18 cellular contexts compared by ENCODE assay signal in genomic region chr14:77741438-77741837, GRCh38.
"Had no signal": no experiment of that assay in that cellular context is flagged by ENCODE, and none has a peak within 500 bp of the region (broad histone marks: within the 10 kb centered on the region; RNA-seq: fewer than 3 reads in every experiment).

No MANE protein-coding gene starts in this region.

- H3K4me3 Mint-ChIP-seq: activated CD8-positive, alpha-beta memory T cell treated with anti-CD3 and anti-CD28 coated beads, Interleukin-2, amount 10 ng/mL, durations not matched to agents 7 days and 5 days; activated T-cell treated with anti-CD3 and anti-CD28 coated beads, Interleukin-2, amount 50 U/mL, for 4 hours; dendritic cell treated with granulocyte-macrophage colony-stimulating factor and Interleukin-4, amounts not matched to agents 40 ng/mL and 50 ng/mL, for 4 days; WTC11 had no signal

- ATAC-seq: activated CD8-positive, alpha-beta memory T cell treated with anti-CD3 and anti-CD28 coated beads, Interleukin-2, amount 10 ng/mL, durations not matched to agents 7 days and 5 days; activated T-cell treated with anti-CD3 and anti-CD28 coated beads, Interleukin-2, amount 50 U/mL, for 4 hours; heart right ventricle; left lung; right lobe of liver; WTC11 had no signal

- H3K27ac Mint-ChIP-seq: activated CD8-positive, alpha-beta memory T cell treated with anti-CD3 and anti-CD28 coated beads, Interleukin-2, amount 10 ng/mL, durations not matched to agents 7 days and 5 days; dendritic cell treated with granulocyte-macrophage colony-stimulating factor and Interleukin-4, amounts not matched to agents 40 ng/mL and 50 ng/mL, for 4 days; WTC11 had no signal

- H3K4me1 Mint-ChIP-seq: WTC11 had no signal

- DNase-seq: activated CD8-positive, alpha-beta memory T cell treated with anti-CD3 and anti-CD28 coated beads, Interleukin-2, amount 10 ng/mL, durations not matched to agents 7 days and 5 days; activated gamma-delta T cell; activated T-cell treated with anti-CD3 and anti-CD28 coated beads, Interleukin-2, amount 50 U/mL, for 4 hours; effector memory CD4-positive, alpha-beta T cell; esophagus squamous epithelium; heart right ventricle; left lung; ovary; right lobe of liver; SHP77; SK-N-SH; small intestine; stimulated activated CD4-positive, alpha-beta T cell treated with anti-CD3 and anti-CD28 coated beads, Interleukin-15, amount 100 ng/mL, for 24 hours; stimulated activated CD4-positive, alpha-beta T cell treated with anti-CD3 and anti-CD28 coated beads, Interleukin-2, amount 100 ng/mL, for 48 hours; thyroid gland had no signal

- H3K9me3 Mint-ChIP-seq: activated T-cell treated with anti-CD3 and anti-CD28 coated beads, Interleukin-2, amount 50 U/mL, for 4 hours; dendritic cell treated with granulocyte-macrophage colony-stimulating factor and Interleukin-4, amounts not matched to agents 40 ng/mL and 50 ng/mL, for 4 days; WTC11 had no signal

- H3K27me3 Mint-ChIP-seq: activated CD8-positive, alpha-beta memory T cell treated with anti-CD3 and anti-CD28 coated beads, Interleukin-2, amount 10 ng/mL, durations not matched to agents 7 days and 5 days; dendritic cell treated with granulocyte-macrophage colony-stimulating factor and Interleukin-4, amounts not matched to agents 40 ng/mL and 50 ng/mL, for 4 days had no signal

- H3K36me3 ChIP-seq: ovary had no signal

- H3K27ac ChIP-seq: adrenal gland, esophagus squamous epithelium, heart right ventricle, left lung, ovary, right lobe of liver, thyroid gland had no signal

- H3K27me3 ChIP-seq: adrenal gland, esophagus squamous epithelium, heart right ventricle, left lung, ovary, right lobe of liver, thyroid gland had no signal

- H3K4me3 ChIP-seq: adrenal gland, esophagus squamous epithelium, heart right ventricle, left lung, ovary, right lobe of liver, thyroid gland had no signal

- H3K9me3 ChIP-seq: adrenal gland, esophagus squamous epithelium, heart right ventricle, left lung, ovary, right lobe of liver, SK-N-SH, thyroid gland had no signal
